19 cellular contexts compared by ENCODE assay signal in genomic region chr6:151257984-151258445, GRCh38. TPM values are rescaled to one million over a fixed set of nuclear protein-coding genes. Genes with fewer than 3 reads are reported as not detected.
A peak's percentile ranks its signal among the peaks of the same experiment; 100 is the strongest.
DNase-seq lines count a peak whose midpoint lies in the region; ATAC-seq and TF ChIP-seq lines count a peak whose summit lies in the region.
"Had no signal": no experiment of that assay in that cellular context is flagged by ENCODE, and none has a peak within 500 bp of the region (broad histone marks: within the 10 kb centered on the region; RNA-seq: fewer than 3 reads in every experiment).

No MANE protein-coding gene starts in this region.

- peaks cover 34% of the 10 kb centered on the region for H3K4me1 ChIP-seq in adipocyte (ENCODE audit: control insufficient read depth, insufficient read depth, low read length)
- H3K4me1 ChIP-seq: body of pancreas had no signal

- H3K9me3 Mint-ChIP-seq in activated CD8-positive, alpha-beta T cell treated with anti-CD3 and anti-CD28 coated beads, Interleukin-2, amount 10 ng/mL, durations not matched to agents 7 days and 5 days (ENCODE audit: insufficient read depth): no peaks in the 10 kb centered on the region
- no peaks in the 10 kb centered on the region for H3K9me3 Mint-ChIP-seq in activated naive CD4-positive, alpha-beta T cell treated with anti-CD3 and anti-CD28 coated beads, Interleukin-2, amount 10 ng/mL, durations not matched to agents 7 days and 5 days
- H3K9me3 Mint-ChIP-seq: activated CD8-positive, alpha-beta T cell treated with anti-CD3 and anti-CD28 coated beads for 36 hours; naive thymus-derived CD8-positive, alpha-beta T cell; stimulated activated memory B cell treated with anti-CD40 and anti-IgM and Interleukin-4, amounts not matched to agents 10 μg/mL and 1 μg/mL and 100 μg/mL, for 72 hours had no signal

- no peaks in the 10 kb centered on the region for H3K27me3 ChIP-seq in adipocyte (replicated peaks; ENCODE audit: control insufficient read depth, insufficient read depth, low read length)
- H3K27me3 ChIP-seq: body of pancreas, hepatocyte had no signal

- ATAC-seq in activated CD8-positive, alpha-beta T cell treated with anti-CD3 and anti-CD28 coated beads, Interleukin-2, amount 10 ng/mL, durations not matched to agents 7 days and 5 days: no peak
- ATAC-seq: activated CD8-positive, alpha-beta T cell treated with anti-CD3 and anti-CD28 coated beads for 36 hours; body of pancreas; left colon; naive thymus-derived CD8-positive, alpha-beta T cell; stimulated activated memory B cell treated with anti-CD40 and anti-IgM and Interleukin-4, amounts not matched to agents 10 μg/mL and 1 μg/mL and 100 μg/mL, for 72 hours had no signal

- CTCF ChIA-PET in activated CD8-positive, alpha-beta T cell treated with anti-CD3 and anti-CD28 coated beads, Interleukin-2, amount 10 ng/mL, durations not matched to agents 7 days and 5 days (lab: Charles Lee): interaction anchor here (0.7 kb wide), 1 partner anchor 366 kb away, joined by 4 read pairs; no protein-coding TSS in a partner anchor
- CTCF ChIA-PET in activated naive CD4-positive, alpha-beta T cell treated with anti-CD3 and anti-CD28 coated beads, Interleukin-2, amount 10 ng/mL, durations not matched to agents 7 days and 5 days (lab: Charles Lee): no interaction called here

- H3K36me3 Mint-ChIP-seq in activated CD8-positive, alpha-beta T cell treated with anti-CD3 and anti-CD28 coated beads, Interleukin-2, amount 10 ng/mL, durations not matched to agents 7 days and 5 days (ENCODE audit: low read depth): no peaks in the 10 kb centered on the region
- no peaks in the 10 kb centered on the region for H3K36me3 Mint-ChIP-seq in activated naive CD4-positive, alpha-beta T cell treated with anti-CD3 and anti-CD28 coated beads, Interleukin-2, amount 10 ng/mL, durations not matched to agents 7 days and 5 days
- H3K36me3 Mint-ChIP-seq: naive thymus-derived CD8-positive, alpha-beta T cell; stimulated activated memory B cell treated with anti-CD40 and anti-IgM and Interleukin-4, amounts not matched to agents 10 μg/mL and 1 μg/mL and 100 μg/mL, for 72 hours had no signal

- H3K4me1 Mint-ChIP-seq in activated CD8-positive, alpha-beta T cell treated with anti-CD3 and anti-CD28 coated beads, Interleukin-2, amount 10 ng/mL, durations not matched to agents 7 days and 5 days (ENCODE audit: low read depth): no peaks in the 10 kb centered on the region
- no peaks in the 10 kb centered on the region for H3K4me1 Mint-ChIP-seq in activated naive CD4-positive, alpha-beta T cell treated with anti-CD3 and anti-CD28 coated beads, Interleukin-2, amount 10 ng/mL, durations not matched to agents 7 days and 5 days
- H3K4me1 Mint-ChIP-seq: naive thymus-derived CD8-positive, alpha-beta T cell; stimulated activated memory B cell treated with anti-CD40 and anti-IgM and Interleukin-4, amounts not matched to agents 10 μg/mL and 1 μg/mL and 100 μg/mL, for 72 hours had no signal

- no peak overlapping the region for H3K4me3 ChIP-seq in adipocyte (ENCODE audit: low read length)
- no peak overlapping the region for H3K4me3 ChIP-seq in fibroblast of villous mesenchyme (ENCODE audit: low read depth, low read length)
- H3K4me3 ChIP-seq: body of pancreas, hepatocyte, SK-N-MC had no signal

- no peaks in the 10 kb centered on the region for H3K9me3 ChIP-seq in adipocyte (ENCODE audit: control insufficient read depth, low read length)
- H3K9me3 ChIP-seq: body of pancreas had no signal

- TF ChIP-seq CTCF in fibroblast of villous mesenchyme (IDR thresholded peaks at IDR 0.05; ENCODE audit: insufficient read depth, low read depth, low read length): no peak

- H3K36me3 ChIP-seq in adipocyte (ENCODE audit: control insufficient read depth, insufficient read depth, low read length, severe bottlenecking): no peaks in the 10 kb centered on the region

- POLR2A ChIA-PET in activated CD8-positive, alpha-beta T cell treated with anti-CD3 and anti-CD28 coated beads, Interleukin-2, amount 10 ng/mL, durations not matched to agents 7 days and 5 days (lab: Charles Lee): no interaction called here

- H3K27me3 Mint-ChIP-seq in activated CD8-positive, alpha-beta T cell treated with anti-CD3 and anti-CD28 coated beads, Interleukin-2, amount 10 ng/mL, durations not matched to agents 7 days and 5 days (ENCODE audit: low read depth): peaks cover 9% of the 10 kb centered on the region
- H3K27me3 Mint-ChIP-seq in activated naive CD4-positive, alpha-beta T cell treated with anti-CD3 and anti-CD28 coated beads, Interleukin-2, amount 10 ng/mL, durations not matched to agents 7 days and 5 days: peaks cover 19% of the 10 kb centered on the region
- H3K27me3 Mint-ChIP-seq: stimulated activated memory B cell treated with anti-CD40 and anti-IgM and Interleukin-4, amounts not matched to agents 10 μg/mL and 1 μg/mL and 100 μg/mL, for 72 hours had no signal

- no peak overlapping the region for H3K27ac Mint-ChIP-seq in activated CD8-positive, alpha-beta T cell treated with anti-CD3 and anti-CD28 coated beads, Interleukin-2, amount 10 ng/mL, durations not matched to agents 7 days and 5 days
- H3K27ac Mint-ChIP-seq in activated naive CD4-positive, alpha-beta T cell treated with anti-CD3 and anti-CD28 coated beads, Interleukin-2, amount 10 ng/mL, durations not matched to agents 7 days and 5 days: no peak overlapping the region
- H3K27ac Mint-ChIP-seq: activated CD8-positive, alpha-beta T cell treated with anti-CD3 and anti-CD28 coated beads for 36 hours; naive thymus-derived CD8-positive, alpha-beta T cell; stimulated activated memory B cell treated with anti-CD40 and anti-IgM and Interleukin-4, amounts not matched to agents 10 μg/mL and 1 μg/mL and 100 μg/mL, for 72 hours had no signal

- peak overlapping the region; percentile 43 for H3K9ac ChIP-seq in adipocyte (ENCODE audit: low read length)

- DNase-seq in COLO829 (ENCODE audit: low spot score): peak; percentile 85
- peak; percentile 74 for DNase-seq in adipocyte (ENCODE audit: low read depth)
- peak; percentile 62 for DNase-seq in fibroblast of villous mesenchyme (ENCODE audit: low read depth)
- DNase-seq in renal cortical epithelial cell (ENCODE audit: low read depth): peak; percentile 19
- DNase-seq in activated CD8-positive, alpha-beta T cell treated with anti-CD3 and anti-CD28 coated beads, Interleukin-2, amount 10 ng/mL, durations not matched to agents 7 days and 5 days: no peak
- no peak for DNase-seq in activated naive CD4-positive, alpha-beta T cell treated with anti-CD3 and anti-CD28 coated beads, Interleukin-2, amount 10 ng/mL, durations not matched to agents 7 days and 5 days
- DNase-seq in hypothalamus (lab: John Stamatoyannopoulos, UW): no peak
- no peak for DNase-seq in pons (ENCODE audit: low spot score)
- DNase-seq: activated CD8-positive, alpha-beta T cell treated with anti-CD3 and anti-CD28 coated beads for 36 hours; activated effector memory CD4-positive, alpha-beta T cell treated with Interleukin-2 at 50 U/mL for 16 hours; body of pancreas; KBM-7; left colon; naive thymus-derived CD8-positive, alpha-beta T cell; NCI-H1092 treated with DMSO at 0.1 percent for 48 hours; NCI-H2227 treated with DMSO at 0.1 percent for 48 hours had no signal

- H3K4me3 Mint-ChIP-seq in activated CD8-positive, alpha-beta T cell treated with anti-CD3 and anti-CD28 coated beads, Interleukin-2, amount 10 ng/mL, durations not matched to agents 7 days and 5 days: no peak overlapping the region
- H3K4me3 Mint-ChIP-seq in activated naive CD4-positive, alpha-beta T cell treated with anti-CD3 and anti-CD28 coated beads, Interleukin-2, amount 10 ng/mL, durations not matched to agents 7 days and 5 days: no peak overlapping the region
- H3K4me3 Mint-ChIP-seq: activated CD8-positive, alpha-beta T cell treated with anti-CD3 and anti-CD28 coated beads for 36 hours; naive thymus-derived CD8-positive, alpha-beta T cell; stimulated activated memory B cell treated with anti-CD40 and anti-IgM and Interleukin-4, amounts not matched to agents 10 μg/mL and 1 μg/mL and 100 μg/mL, for 72 hours had no signal

RNA-seq across cellular contexts. Expression of gene AKAP12, which starts 18.2 kb away (rescaled TPM):
- total RNA-seq in fibroblast of villous mesenchyme: 99.5 and 123 TPM in 2 replicates
- 54.4 and 218 TPM in 2 replicates for total RNA-seq in renal cortical epithelial cell
- under 1 TPM; 0.05 to 0.08 TPM for total RNA-seq in activated CD8-positive, alpha-beta T cell treated with anti-CD3 and anti-CD28 coated beads, Interleukin-2, amount 10 ng/mL, durations not matched to agents 7 days and 5 days
- total RNA-seq: naive thymus-derived CD8-positive, alpha-beta T cell had no signal

Comparison
In these comparisons a context has a peak if more than half of its experiments do, and no peak if none do; other contexts are left out.
1. DNase-seq: peak in COLO829 (single experiment), adipocyte (single experiment), fibroblast of villous mesenchyme (single experiment) and renal cortical epithelial cell (single experiment); none in activated CD8-positive, alpha-beta T cell treated with anti-CD3 and anti-CD28 coated beads, Interleukin-2, amount 10 ng/mL, durations not matched to agents 7 days and 5 days (single experiment), activated naive CD4-positive, alpha-beta T cell treated with anti-CD3 and anti-CD28 coated beads, Interleukin-2, amount 10 ng/mL, durations not matched to agents 7 days and 5 days (single experiment), hypothalamus (0 of 51) and pons (single experiment).
2. RNA of gene AKAP12, which starts 18.2 kb away (total RNA-seq): 99.5 to 123 TPM in fibroblast of villous mesenchyme and 54.4 to 218 TPM in renal cortical epithelial cell; 0.05 to 0.08 TPM in activated CD8-positive, alpha-beta T cell treated with anti-CD3 and anti-CD28 coated beads, Interleukin-2, amount 10 ng/mL, durations not matched to agents 7 days and 5 days; every median in the first group is over 10 times any median in the second.